Comparison of ENCODE assay signal across 8 cellular contexts in genomic region chr5:160119905-160120266, GRCh38. TPM values are rescaled to one million over a fixed set of nuclear protein-coding genes. Genes with fewer than 3 reads are reported as not detected.
DNase-seq lines count a peak whose midpoint lies in the region; ATAC-seq and FAIRE-seq lines count a peak whose summit lies in the region.

No MANE protein-coding gene starts in this region.

- H3K9me3 ChIP-seq in BLaER1: no peaks in the 10 kb centered on the region
- H3K9me3 ChIP-seq in SJCRH30 (replicated peaks): no peaks in the 10 kb centered on the region
- H3K9me3 ChIP-seq in small intestine (ENCODE audit: control insufficient read depth, low read depth): no peaks in the 10 kb centered on the region

- H3K9ac ChIP-seq in BLaER1: no peak overlapping the region; the same call in 1 of the 2 replicates

- peak; percentile 4 for ATAC-seq in GM21515 (IDR thresholded peaks at IDR 0.05; ENCODE audit: unreplicated experiment)
- ATAC-seq in HG03139 (IDR thresholded peaks at IDR 0.05; ENCODE audit: unreplicated experiment): no peak

- WGBS in small intestine, 3 donors: 5 to 11% (median 9%) methylated on average over 12 of the region's 12 CpGs

- DNase-seq in SJCRH30 (no peak), DMS79 (lab: John Stamatoyannopoulos, UW) (no peak), small intestine (no peak), NCI-H226 (no peak)

- H3K27ac ChIP-seq in BLaER1 (no peak overlapping the region; the same call in 1 of the 2 replicates), SJCRH30 (no peak overlapping the region), layer of hippocampus (ENCODE audit: low read depth, low read length) (peak overlapping the region; percentile 71), small intestine (ENCODE audit: low read depth in 1 of 2, low read length in 1 of 2) (peak overlapping the region in 1 of 2 donors; percentile 17)

- peaks cover 22% of the 10 kb centered on the region for H3K4me1 ChIP-seq in BLaER1
- H3K4me1 ChIP-seq in SJCRH30: peaks cover 4% of the 10 kb centered on the region; the same call in 1 of the 2 replicates
- H3K4me1 ChIP-seq in small intestine (ENCODE audit: control insufficient read depth in 2 of 2, insufficient read depth in 1 of 2, low read depth in 1 of 2, low read length in 1 of 2): peaks cover 0 to 4% of the 10 kb centered on the region in 2 donors

- H4K20me1 ChIP-seq in BLaER1: peaks cover 27% of the 10 kb centered on the region

- H3K4me2 ChIP-seq in BLaER1: peak overlapping the region; percentile 60

- FAIRE-seq in small intestine (lab: Jason Lieb, UNC): no peak

- H3K4me3 ChIP-seq in BLaER1 (peak overlapping the region; percentile 60), SJCRH30 (peak overlapping the region; percentile 14), small intestine (ENCODE audit: low read depth in 1 of 2, low read length in 2 of 2) (no peak overlapping the region)

- peaks cover 28% of the 10 kb centered on the region for H3K36me3 ChIP-seq in BLaER1
- H3K36me3 ChIP-seq in SJCRH30: peaks cover 17% of the 10 kb centered on the region
- H3K36me3 ChIP-seq in small intestine (ENCODE audit: control insufficient read depth in 2 of 2, insufficient read depth in 2 of 2, low read length in 2 of 2): peaks cover 3% of the 10 kb centered on the region in 2 donors

- H3K27me3 ChIP-seq in BLaER1 (no peaks in the 10 kb centered on the region), SJCRH30 (no peaks in the 10 kb centered on the region), layer of hippocampus (ENCODE audit: control insufficient read depth, insufficient read depth, low read length) (no peaks in the 10 kb centered on the region), small intestine (ENCODE audit: control insufficient read depth in 2 of 2, insufficient read depth in 2 of 2, low read length in 2 of 2) (peaks cover 0 to 1% of the 10 kb centered on the region in 2 donors)

RNA-seq across cellular contexts. Expression of gene PWWP2A, which starts 0.6 kb away (rescaled TPM):
- total RNA-seq in SJCRH30 (2014; rRNA removed; shearing (Covaris generic)): 23.6 and 27.3 TPM in 2 replicates
- polyA plus RNA-seq in small intestine: 1 to 10 TPM; 6.8 to 9.8 (median 8.3) TPM

Comparison
In these comparisons a context has a peak if more than half of its experiments do, and no peak if none do; other contexts are left out.
1. H3K4me3 ChIP-seq: peak in BLaER1 (single experiment) and SJCRH30 (single experiment); none in small intestine (0 of 2).